In genomic region chr9:8208465-8208864, GRCh38 we compare ENCODE assay signal across 27 cellular contexts.
"Had no signal": no experiment of that assay in that cellular context is flagged by ENCODE, and none has a peak within 500 bp of the region (broad histone marks: within the 10 kb centered on the region; RNA-seq: fewer than 3 reads in every experiment).

No MANE protein-coding gene starts in this region.

- H3K4me3 Mint-ChIP-seq: activated CD4-positive, alpha-beta T cell treated with anti-CD3 and anti-CD28 coated beads, Interleukin-2, amount 10 ng/mL, durations not matched to agents 7 days and 5 days; activated CD8-positive, alpha-beta T cell treated with anti-CD3 and anti-CD28 coated beads for 36 hours; activated naive CD8-positive, alpha-beta T cell treated with anti-CD3 and anti-CD28 coated beads, Interleukin-2, amount 50 U/mL, for 24 hours; activated T-helper 1 cell treated with anti-CD3 and anti-CD28 coated beads, Interleukin-12 subunit alpha, Interleukin-12 subunit beta, Interleukin-2, Interleukin-4 antibody, amounts not matched to agents 30 ng/mL and 10 ng/mL and 1 ng/mL, durations not matched to agents 14 hours and 24 hours and 36 hours; brain; dendritic cell treated with granulocyte-macrophage colony-stimulating factor and Interleukin-4, amounts not matched to agents 40 ng/mL and 50 ng/mL, for 4 days; naive thymus-derived CD4-positive, alpha-beta T cell; neural crest cell had no signal

- H3K4me1 Mint-ChIP-seq: brain, neural crest cell had no signal

- H3K36me3 ChIP-seq: gastroesophageal sphincter, heart left ventricle, lower lobe of right lung, sigmoid colon, thoracic aorta, upper lobe of right lung, WERI-Rb-1 had no signal

- H3K9me3 Mint-ChIP-seq: activated CD4-positive, alpha-beta T cell treated with anti-CD3 and anti-CD28 coated beads, Interleukin-2, amount 10 ng/mL, durations not matched to agents 7 days and 5 days; activated CD8-positive, alpha-beta T cell treated with anti-CD3 and anti-CD28 coated beads for 36 hours; neural crest cell had no signal

- H3K27ac Mint-ChIP-seq: activated CD4-positive, alpha-beta T cell treated with anti-CD3 and anti-CD28 coated beads, Interleukin-2, amount 10 ng/mL, durations not matched to agents 7 days and 5 days; activated CD8-positive, alpha-beta T cell treated with anti-CD3 and anti-CD28 coated beads for 36 hours; activated naive CD8-positive, alpha-beta T cell treated with anti-CD3 and anti-CD28 coated beads, Interleukin-2, amount 50 U/mL, for 24 hours; activated T-helper 1 cell treated with anti-CD3 and anti-CD28 coated beads, Interleukin-12 subunit alpha, Interleukin-12 subunit beta, Interleukin-2, Interleukin-4 antibody, amounts not matched to agents 30 ng/mL and 10 ng/mL and 1 ng/mL, durations not matched to agents 14 hours and 24 hours and 36 hours; brain; dendritic cell treated with granulocyte-macrophage colony-stimulating factor and Interleukin-4, amounts not matched to agents 40 ng/mL and 50 ng/mL, for 4 days; naive thymus-derived CD4-positive, alpha-beta T cell had no signal

- H3K4me3 ChIP-seq: gastroesophageal sphincter, heart left ventricle, lower lobe of right lung, sigmoid colon, thoracic aorta, upper lobe of right lung had no signal

- H3K9me3 ChIP-seq: gastroesophageal sphincter, heart left ventricle, lower lobe of right lung, sigmoid colon, thoracic aorta, upper lobe of right lung had no signal

- H3K27me3 ChIP-seq: gastroesophageal sphincter, heart left ventricle, sigmoid colon, upper lobe of right lung had no signal

- DNase-seq: activated CD4-positive, alpha-beta T cell treated with anti-CD3 and anti-CD28 coated beads, Interleukin-2, amount 10 ng/mL, durations not matched to agents 7 days and 5 days; activated CD4-positive, CD25-positive, alpha-beta regulatory T cell treated with anti-CD3 and anti-CD28 coated beads, Interleukin-2, amount 50 U/mL, for 72 hours; activated CD8-positive, alpha-beta T cell treated with anti-CD3 and anti-CD28 coated beads for 36 hours; activated gamma-delta T cell; activated naive CD4-positive, alpha-beta T cell treated with anti-CD3 and anti-CD28 coated beads, Interleukin-2, amount 50 U/mL, for 16 hours; activated naive CD8-positive, alpha-beta T cell treated with anti-CD3 and anti-CD28 coated beads, Interleukin-2, amount 50 U/mL, for 24 hours; caudate nucleus; effector CD4-positive, alpha-beta T cell; erythroblast; heart left ventricle; left colon; lower lobe of right lung; naive thymus-derived CD4-positive, alpha-beta T cell; occipital lobe; posterior cingulate gyrus; sigmoid colon; stimulated activated CD4-positive, alpha-beta T cell treated with anti-CD3 and anti-CD28 coated beads, Interleukin-4, amount 100 ng/mL, for 24 hours; stimulated activated naive CD4-positive, alpha-beta T cell treated with Interleukin-2 at 50 U/mL for 16 hours; T-helper 1 cell; upper lobe of right lung; WERI-Rb-1 had no signal

- H3K4me1 ChIP-seq: gastroesophageal sphincter, heart left ventricle, lower lobe of right lung, sigmoid colon, upper lobe of right lung had no signal

- H3K27me3 Mint-ChIP-seq: activated CD4-positive, alpha-beta T cell treated with anti-CD3 and anti-CD28 coated beads, Interleukin-2, amount 10 ng/mL, durations not matched to agents 7 days and 5 days; activated naive CD8-positive, alpha-beta T cell treated with anti-CD3 and anti-CD28 coated beads, Interleukin-2, amount 50 U/mL, for 24 hours; brain; dendritic cell treated with granulocyte-macrophage colony-stimulating factor and Interleukin-4, amounts not matched to agents 40 ng/mL and 50 ng/mL, for 4 days; naive thymus-derived CD4-positive, alpha-beta T cell had no signal

- ATAC-seq: activated CD8-positive, alpha-beta T cell treated with anti-CD3 and anti-CD28 coated beads for 36 hours; activated naive CD8-positive, alpha-beta T cell treated with anti-CD3 and anti-CD28 coated beads, Interleukin-2, amount 50 U/mL, for 24 hours; gastroesophageal sphincter; heart left ventricle; left colon; lower lobe of right lung; naive thymus-derived CD4-positive, alpha-beta T cell; upper lobe of right lung had no signal

- H3K27ac ChIP-seq: gastroesophageal sphincter, heart left ventricle, lower lobe of right lung, sigmoid colon, thoracic aorta, upper lobe of right lung, WERI-Rb-1 had no signal
